22 cellular contexts compared by ENCODE assay signal in genomic region chr6:71187136-71187535, GRCh38.
A peak's percentile ranks its signal among the peaks of the same experiment; 100 is the strongest.
DNase-seq lines count a peak whose midpoint lies in the region; ATAC-seq lines count a peak whose summit lies in the region.
"Had no signal": no experiment of that assay in that cellular context is flagged by ENCODE, and none has a peak within 500 bp of the region (broad histone marks: within the 10 kb centered on the region; RNA-seq: fewer than 3 reads in every experiment).

No MANE protein-coding gene starts in this region.

- H3K9ac ChIP-seq in BLaER1 treated with 17β-estradiol and CSF1 and Interleukin-3, amounts not matched to agents 10 nM and 100 nM: 0 out of 22 replicates have a peak overlapping the region, but pooled peaks of 1 of the 11 experiments have one; percentile 17
- H3K9ac ChIP-seq: BLaER1, GM23248 had no signal

- peak overlapping the region; percentile 5 for H3K27ac Mint-ChIP-seq in stimulated activated naive B cell treated with anti-CD40 and anti-IgM and Interleukin-4, amounts not matched to agents 10 μg/mL and 1 μg/mL and 100 μg/mL, for 72 hours
- H3K27ac Mint-ChIP-seq: HFFc6 had no signal

- no peak for ATAC-seq in stimulated activated naive B cell treated with anti-CD40 and anti-IgM and Interleukin-4, amounts not matched to agents 10 μg/mL and 1 μg/mL and 100 μg/mL, for 72 hours (replicated peaks)
- no peak for ATAC-seq in left ventricle myocardium superior
- ATAC-seq: K562 had no signal

- H3K27me3 Mint-ChIP-seq in stimulated activated naive B cell treated with anti-CD40 and anti-IgM and Interleukin-4, amounts not matched to agents 10 μg/mL and 1 μg/mL and 100 μg/mL, for 72 hours: peaks cover 7 to 10% of the 10 kb centered on the region in 2 donors

- 0 out of 22 replicates have a peak, but pooled peaks cover 0 to 8% (median 0%) of the 10 kb centered on the region in 11 experiments for H3K9me3 ChIP-seq in BLaER1 treated with 17β-estradiol and CSF1 and Interleukin-3, amounts not matched to agents 10 nM and 100 nM (replicated peaks in 1 of 11)
- H3K9me3 ChIP-seq: BLaER1, SJSA1 had no signal

- no peaks in the 10 kb centered on the region for H3K27me3 ChIP-seq in BLaER1 treated with 17β-estradiol and CSF1 and Interleukin-3, amounts not matched to agents 10 nM and 100 nM
- H3K27me3 ChIP-seq: BLaER1, SJSA1 had no signal

- H3K4me1 Mint-ChIP-seq in stimulated activated naive B cell treated with anti-CD40 and anti-IgM and Interleukin-4, amounts not matched to agents 10 μg/mL and 1 μg/mL and 100 μg/mL, for 72 hours: no peaks in the 10 kb centered on the region

- H3K27ac ChIP-seq in BLaER1 treated with 17β-estradiol and CSF1 and Interleukin-3, amounts not matched to agents 10 nM and 100 nM: no peak overlapping the region
- H3K27ac ChIP-seq: BLaER1, GM23248, SJSA1 had no signal

- intact Hi-C loops in left ventricle myocardium superior (cut with micrococcal nuclease): no loop called here

- DNase-seq in Kasumi-1 (lab: John Stamatoyannopoulos, UW) (peak; percentile 59 to 75), globus pallidus (ENCODE audit: low spot score) (peak; percentile 31), H4 (ENCODE audit: low spot score) (no peak), left ventricle myocardium superior (no peak)
- DNase-seq in stimulated activated naive B cell treated with anti-CD40 and anti-IgM and Interleukin-4, amounts not matched to agents 10 μg/mL and 1 μg/mL and 100 μg/mL, for 72 hours: no peak
- no peak for DNase-seq in effector CD8-positive, alpha-beta T cell (lab: John Stamatoyannopoulos, UW)
- DNase-seq: CD4-positive, alpha-beta memory T cell; COR-L47; DMS53; GM23248; HFFc6; MM.1S; NCI-H2029; NCI-H2227 treated with DMSO at 0.1 percent for 48 hours; NCI-H526 treated with DMSO at 0.1 percent for 48 hours; Right ventricle myocardium superior; RPMI8226 had no signal

- no peaks in the 10 kb centered on the region for H3K9me3 Mint-ChIP-seq in stimulated activated naive B cell treated with anti-CD40 and anti-IgM and Interleukin-4, amounts not matched to agents 10 μg/mL and 1 μg/mL and 100 μg/mL, for 72 hours

- H3K36me3 ChIP-seq in BLaER1 treated with 17β-estradiol and CSF1 and Interleukin-3, amounts not matched to agents 10 nM and 100 nM: no peaks in the 10 kb centered on the region
- H3K36me3 ChIP-seq: BLaER1, HAP-1, SJSA1 had no signal

- H3K4me3 ChIP-seq in BLaER1 treated with 17β-estradiol and CSF1 and Interleukin-3, amounts not matched to agents 10 nM and 100 nM: no peak overlapping the region
- H3K4me3 ChIP-seq: BLaER1, GM23248, HAP-1, K562, SJSA1 had no signal

- H3K4me1 ChIP-seq in BLaER1 treated with 17β-estradiol and CSF1 and Interleukin-3, amounts not matched to agents 10 nM and 100 nM: peaks cover 0 to 33% (median 10%) of the 10 kb centered on the region in 10 experiments; a peak in 14 of 20 replicates
- H3K4me1 ChIP-seq: BLaER1, HAP-1 had no signal

- H3K4me3 Mint-ChIP-seq in stimulated activated naive B cell treated with anti-CD40 and anti-IgM and Interleukin-4, amounts not matched to agents 10 μg/mL and 1 μg/mL and 100 μg/mL, for 72 hours: no peak overlapping the region
- H3K4me3 Mint-ChIP-seq: CD4-positive, alpha-beta memory T cell; HFFc6 had no signal

- no peaks in the 10 kb centered on the region for H4K20me1 ChIP-seq in BLaER1 treated with 17β-estradiol and CSF1 and Interleukin-3, amounts not matched to agents 10 nM and 100 nM
- H4K20me1 ChIP-seq: BLaER1 had no signal

- H3K4me2 ChIP-seq in BLaER1 treated with 17β-estradiol and CSF1 and Interleukin-3, amounts not matched to agents 10 nM and 100 nM: peak overlapping the region in 9 of 11 experiments; percentile 0 to 82 (median 56); a peak in 14 of 22 replicates
- H3K4me2 ChIP-seq: BLaER1 had no signal

- no peaks in the 10 kb centered on the region for H3K36me3 Mint-ChIP-seq in stimulated activated naive B cell treated with anti-CD40 and anti-IgM and Interleukin-4, amounts not matched to agents 10 μg/mL and 1 μg/mL and 100 μg/mL, for 72 hours
- H3K36me3 Mint-ChIP-seq: CD4-positive, alpha-beta memory T cell had no signal

Comparison
In these comparisons a context has a peak if more than half of its experiments do, and no peak if none do; other contexts are left out.
1. DNase-seq: peak in Kasumi-1 (2 of 2) and globus pallidus (single experiment); none in stimulated activated naive B cell treated with anti-CD40 and anti-IgM and Interleukin-4, amounts not matched to agents 10 μg/mL and 1 μg/mL and 100 μg/mL, for 72 hours (single experiment), H4 (single experiment), left ventricle myocardium superior (single experiment) and effector CD8-positive, alpha-beta T cell (single experiment).